Comparison of ENCODE assay signal across 15 cellular contexts in the genomic region with DNA sequence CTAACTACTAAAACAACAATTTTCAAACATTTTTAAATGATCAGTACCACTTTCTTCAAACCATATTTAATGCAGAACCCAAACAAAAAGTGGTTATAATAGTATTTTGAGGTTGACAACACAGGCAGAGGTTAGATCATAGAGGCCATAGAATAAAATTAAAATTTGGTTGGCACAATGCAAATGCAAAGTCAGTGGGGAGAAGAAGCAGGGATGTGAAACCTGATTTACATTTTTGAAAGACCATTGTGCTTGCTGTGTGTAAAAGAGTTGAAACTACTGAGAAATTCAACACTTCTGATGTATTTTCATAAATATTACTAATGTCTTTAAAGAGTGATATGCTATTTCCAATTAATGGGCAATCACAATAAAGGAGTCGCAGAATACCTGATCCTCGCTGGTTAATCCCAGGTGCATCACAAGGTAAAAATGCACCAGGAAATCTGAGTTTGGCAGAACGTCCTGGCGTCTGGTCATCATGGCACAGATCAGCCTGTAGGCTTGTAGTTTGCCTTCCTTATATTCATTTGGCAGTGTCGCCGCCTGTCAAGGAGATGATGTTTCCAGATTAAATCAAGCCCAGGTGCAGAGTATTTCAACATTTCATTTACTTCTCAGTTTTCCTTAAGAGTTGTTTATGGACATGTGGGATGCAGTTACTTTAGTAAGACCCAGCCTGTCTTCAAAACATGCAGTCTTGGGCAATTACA.
A peak's percentile ranks its signal among the peaks of the same experiment; 100 is the strongest.
DNase-seq lines count a peak whose midpoint lies in the region; ATAC-seq and TF ChIP-seq lines count a peak whose summit lies in the region.
"Had no signal": no experiment of that assay in that cellular context is flagged by ENCODE, and none has a peak within 500 bp of the region (broad histone marks: within the 10 kb centered on the region; RNA-seq: fewer than 3 reads in every experiment).

No MANE protein-coding gene starts in this region.

- TF ChIP-seq CTCF in OCI-LY3 (IDR thresholded peaks at IDR 0.05; ENCODE audit: low read depth, low read length): no peak

- H3K9me3 ChIP-seq in OCI-LY3 (ENCODE audit: insufficient read depth, low read length): no peaks in the 10 kb centered on the region
- H3K9me3 ChIP-seq: BLaER1 treated with 17β-estradiol and CSF1 and Interleukin-3, amounts not matched to agents 10 nM and 100 nM had no signal

- H3K4me1 ChIP-seq in OCI-LY3 (ENCODE audit: low read length): peaks cover 18% of the 10 kb centered on the region
- H3K4me1 ChIP-seq: BLaER1 treated with 17β-estradiol and CSF1 and Interleukin-3, amounts not matched to agents 10 nM and 100 nM had no signal

- no peaks in the 10 kb centered on the region for H3K79me2 ChIP-seq in OCI-LY3 (ENCODE audit: low read length)

- no peaks in the 10 kb centered on the region for H4K20me1 ChIP-seq in OCI-LY3 (ENCODE audit: insufficient read depth, low read length)
- H4K20me1 ChIP-seq: BLaER1 treated with 17β-estradiol and CSF1 and Interleukin-3, amounts not matched to agents 10 nM and 100 nM had no signal

- peak; percentile 64 for DNase-seq in G401 (ENCODE audit: low spot score)
- peak; percentile 53 for DNase-seq in cerebellar cortex (ENCODE audit: low spot score)
- DNase-seq in effector CD8-positive, alpha-beta T cell (lab: John Stamatoyannopoulos, UW): no peak
- DNase-seq in NCI-H1105 treated with DMSO at 0.1 percent for 48 hours (lab: John Stamatoyannopoulos, UW): no peak
- no peak for DNase-seq in SK-N-DZ (ENCODE audit: low spot score)
- DNase-seq: ACHN; Calu3; CD4-positive, alpha-beta T cell; DMS 273 treated with DMSO at 0.1 percent for 48 hours; GOT3; H9 had no signal

- H3K9ac ChIP-seq in OCI-LY3 (ENCODE audit: low read length): no peak overlapping the region
- H3K9ac ChIP-seq: BLaER1 treated with 17β-estradiol and CSF1 and Interleukin-3, amounts not matched to agents 10 nM and 100 nM had no signal

- in situ Hi-C loops in G401 (cut with HindIII; ENCODE audit: low sequenced_read_pairs): no loop called here

- ATAC-seq in GM19324 (IDR thresholded peaks at IDR 0.05; ENCODE audit: low FRiP score, unreplicated experiment): peak; percentile 53
- ATAC-seq in HG03442 (IDR thresholded peaks at IDR 0.05; ENCODE audit: unreplicated experiment): no peak

- H3K4me2 ChIP-seq in OCI-LY3 (ENCODE audit: low read length): peak overlapping the region; percentile 20; the same call in 1 of the 2 replicates
- H3K4me2 ChIP-seq: BLaER1 treated with 17β-estradiol and CSF1 and Interleukin-3, amounts not matched to agents 10 nM and 100 nM had no signal

- no peak overlapping the region for H3K4me3 ChIP-seq in OCI-LY3 (ENCODE audit: low read length)
- H3K4me3 ChIP-seq: BLaER1 treated with 17β-estradiol and CSF1 and Interleukin-3, amounts not matched to agents 10 nM and 100 nM had no signal

- no peak overlapping the region for H2AFZ ChIP-seq in OCI-LY3 (ENCODE audit: low read depth, low read length)

- H3K36me3 ChIP-seq in OCI-LY3 (replicated peaks; ENCODE audit: low read depth, low read length): no peaks in the 10 kb centered on the region

- no peaks in the 10 kb centered on the region for H3K27me3 ChIP-seq in OCI-LY3 (ENCODE audit: low read depth, low read length)
- H3K27me3 ChIP-seq: BLaER1 treated with 17β-estradiol and CSF1 and Interleukin-3, amounts not matched to agents 10 nM and 100 nM had no signal

- no peak overlapping the region for H3K27ac ChIP-seq in OCI-LY3 (ENCODE audit: low read length)
- H3K27ac ChIP-seq: BLaER1 treated with 17β-estradiol and CSF1 and Interleukin-3, amounts not matched to agents 10 nM and 100 nM had no signal

Comparison
In these comparisons a context has a peak if more than half of its experiments do, and no peak if none do; other contexts are left out.
1. DNase-seq: peak in G401 (single experiment) and cerebellar cortex (single experiment); none in effector CD8-positive, alpha-beta T cell (single experiment), NCI-H1105 treated with DMSO at 0.1 percent for 48 hours (single experiment) and SK-N-DZ (single experiment).